Comparison of ENCODE assay signal across 1 cellular context in genomic region chr12:124389537-124390441, GRCh38.
TF ChIP-seq lines count a peak whose summit lies in the region.

No MANE protein-coding gene starts in this region.

TF ChIP-seq in A549, 52 proteins besides CTCF, POLR2A, EP300 and RAD21 (continued from another document):
- TF ChIP-seq TFCP2L1 (CRISPR knock-in tag; IDR thresholded peaks at IDR 0.05), result no peak
- TF ChIP-seq CHD4 (IDR thresholded peaks at IDR 0.05; ENCODE audit: borderline replicate concordance), result no peak
- no peak for TF ChIP-seq NR3C1 (IDR thresholded peaks at IDR 0.05)
- TF ChIP-seq, protein P1, sequence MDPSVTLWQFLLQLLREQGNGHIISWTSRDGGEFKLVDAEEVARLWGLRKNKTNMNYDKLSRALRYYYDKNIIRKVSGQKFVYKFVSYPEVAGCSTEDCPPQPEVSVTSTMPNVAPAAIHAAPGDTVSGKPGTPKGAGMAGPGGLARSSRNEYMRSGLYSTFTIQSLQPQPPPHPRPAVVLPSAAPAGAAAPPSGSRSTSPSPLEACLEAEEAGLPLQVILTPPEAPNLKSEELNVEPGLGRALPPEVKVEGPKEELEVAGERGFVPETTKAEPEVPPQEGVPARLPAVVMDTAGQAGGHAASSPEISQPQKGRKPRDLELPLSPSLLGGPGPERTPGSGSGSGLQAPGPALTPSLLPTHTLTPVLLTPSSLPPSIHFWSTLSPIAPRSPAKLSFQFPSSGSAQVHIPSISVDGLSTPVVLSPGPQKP (IDR thresholded peaks at IDR 0.05; ENCODE audit: low read depth, low read length), result no peak
- TF ChIP-seq JUN (IDR thresholded peaks at IDR 0.05), result no peak; a peak in 1 of 5 replicates
- TF ChIP-seq POLR2AphosphoS2 (conservative IDR thresholded peaks at IDR 0.05; ENCODE audit: low read length), result no peak
- TF ChIP-seq MYC (IDR thresholded peaks at IDR 0.05; ENCODE audit: borderline replicate concordance, low read length), result no peak
- no peak for TF ChIP-seq BHLHE40 (IDR thresholded peaks at IDR 0.05; ENCODE audit: low read depth, low read length)
- TF ChIP-seq RNF2 (IDR thresholded peaks at IDR 0.05; ENCODE audit: borderline replicate concordance, low read depth), result no peak
- no peak for TF ChIP-seq ZNF302 (CRISPR knock-in tag; IDR thresholded peaks at IDR 0.05)
- no peak for TF ChIP-seq MAFK (IDR thresholded peaks at IDR 0.05; ENCODE audit: partially characterized antibody)
- no peak for TF ChIP-seq JUNB (IDR thresholded peaks at IDR 0.05)
- no peak for TF ChIP-seq ZSCAN20 (CRISPR knock-in tag; IDR thresholded peaks at IDR 0.05)
- no peak for TF ChIP-seq REST (IDR thresholded peaks at IDR 0.05)
- TF ChIP-seq, protein P2, sequence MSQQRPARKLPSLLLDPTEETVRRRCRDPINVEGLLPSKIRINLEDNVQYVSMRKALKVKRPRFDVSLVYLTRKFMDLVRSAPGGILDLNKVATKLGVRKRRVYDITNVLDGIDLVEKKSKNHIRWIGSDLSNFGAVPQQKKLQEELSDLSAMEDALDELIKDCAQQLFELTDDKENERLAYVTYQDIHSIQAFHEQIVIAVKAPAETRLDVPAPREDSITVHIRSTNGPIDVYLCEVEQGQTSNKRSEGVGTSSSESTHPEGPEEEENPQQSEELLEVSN (IDR thresholded peaks at IDR 0.05; ENCODE audit: borderline replicate concordance, low read depth), result no peak
- TF ChIP-seq SMC3 (IDR thresholded peaks at IDR 0.05), result no peak
- TF ChIP-seq HOXA7 (CRISPR knock-in tag; IDR thresholded peaks at IDR 0.05), result no peak
- no peak for TF ChIP-seq MAZ (IDR thresholded peaks at IDR 0.05; ENCODE audit: borderline replicate concordance, low read depth, low read length)
- TF ChIP-seq NFE2L2 (conservative IDR thresholded peaks at IDR 0.05; ENCODE audit: low read length), result no peak
- TF ChIP-seq, protein P3, sequence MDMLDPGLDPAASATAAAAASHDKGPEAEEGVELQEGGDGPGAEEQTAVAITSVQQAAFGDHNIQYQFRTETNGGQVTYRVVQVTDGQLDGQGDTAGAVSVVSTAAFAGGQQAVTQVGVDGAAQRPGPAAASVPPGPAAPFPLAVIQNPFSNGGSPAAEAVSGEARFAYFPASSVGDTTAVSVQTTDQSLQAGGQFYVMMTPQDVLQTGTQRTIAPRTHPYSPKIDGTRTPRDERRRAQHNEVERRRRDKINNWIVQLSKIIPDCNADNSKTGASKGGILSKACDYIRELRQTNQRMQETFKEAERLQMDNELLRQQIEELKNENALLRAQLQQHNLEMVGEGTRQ (IDR thresholded peaks at IDR 0.05), result no peak
- TF ChIP-seq ZC3H11A (IDR thresholded peaks at IDR 0.05), result no peak
- TF ChIP-seq HOXB13 (CRISPR knock-in tag; IDR thresholded peaks at IDR 0.05; ENCODE audit: low read depth), result no peak
- TF ChIP-seq SREBF2 (IDR thresholded peaks at IDR 0.05), result no peak
- no peak for TF ChIP-seq RFX5 (IDR thresholded peaks at IDR 0.05)
- TF ChIP-seq, protein P4, sequence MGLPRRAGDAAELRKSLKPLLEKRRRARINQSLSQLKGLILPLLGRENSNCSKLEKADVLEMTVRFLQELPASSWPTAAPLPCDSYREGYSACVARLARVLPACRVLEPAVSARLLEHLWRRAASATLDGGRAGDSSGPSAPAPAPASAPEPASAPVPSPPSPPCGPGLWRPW (IDR thresholded peaks at IDR 0.05), result no peak
TF ChIP-seq in A549: peak in this region for 7.
